13 cellular contexts compared by ENCODE assay signal in the genomic region with DNA sequence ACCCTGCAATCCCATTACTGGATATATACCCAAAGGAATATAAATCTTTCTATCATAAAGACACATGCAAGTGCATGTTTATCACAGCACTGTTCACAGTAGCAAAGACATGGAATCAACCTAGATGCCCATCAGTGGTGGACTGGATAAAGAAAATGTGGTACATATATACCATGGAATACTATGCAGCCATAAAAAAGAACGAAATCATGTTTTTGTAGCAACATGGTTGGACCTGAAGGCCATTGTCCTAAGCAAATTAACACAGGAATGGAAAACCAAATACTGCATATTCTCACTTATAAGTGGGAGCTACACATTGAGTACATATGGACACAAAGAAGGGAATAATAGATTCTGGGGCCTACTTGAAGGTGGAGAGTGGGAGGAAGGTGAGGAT. TPM values are rescaled to one million over a fixed set of nuclear protein-coding genes. Genes with fewer than 3 reads are reported as not detected.
"Had no signal": no experiment of that assay in that cellular context is flagged by ENCODE, and none has a peak within 500 bp of the region (broad histone marks: within the 10 kb centered on the region; RNA-seq: fewer than 3 reads in every experiment).

No MANE protein-coding gene starts in this region.

RNA-seq across cellular contexts. Expression of a gene that starts 30.6 kb away (rescaled TPM):
- total RNA-seq: stomach, subcutaneous adipose tissue, suprapubic skin, thoracic aorta, thyroid gland, tibial nerve, transverse colon, upper lobe of left lung, upper lobe of right lung, ureter, urinary bladder, uterus, vagina had no signal
- polyA plus RNA-seq: stomach, urinary bladder had no signal
